In genomic region chr5:150641006-150641570, GRCh38 we compare ENCODE assay signal across 8 cellular contexts. TPM values are rescaled to one million over a fixed set of nuclear protein-coding genes. Genes with fewer than 3 reads are reported as not detected.
A peak's percentile ranks its signal among the peaks of the same experiment; 100 is the strongest.
DNase-seq lines count a peak whose midpoint lies in the region; ATAC-seq and TF ChIP-seq lines count a peak whose summit lies in the region.
"Had no signal": no experiment of that assay in that cellular context is flagged by ENCODE, and none has a peak within 500 bp of the region (broad histone marks: within the 10 kb centered on the region; RNA-seq: fewer than 3 reads in every experiment).

No MANE protein-coding gene starts in this region.

- POLR2A ChIA-PET in T-cell (lab: Charles Lee) = no interaction called here

- no peak for ATAC-seq in T-cell (replicated peaks in 1 of 4)
- ATAC-seq in stimulated activated effector memory CD8-positive, alpha-beta T cell treated with anti-CD3 and anti-CD28 coated beads, Interleukin-12 subunit alpha, Interleukin-12 subunit beta, amount 100 ng/mL, for 72 hours = no peak
- ATAC-seq: activated naive CD8-positive, alpha-beta T cell treated with anti-CD3 and anti-CD28 coated beads, Interleukin-2, amount 50 U/mL, for 24 hours had no signal

- H3K36me3 ChIP-seq in Peyer's patch (no peaks in the 10 kb centered on the region), esophagus squamous epithelium (no peaks in the 10 kb centered on the region), muscle layer of colon (ENCODE audit: insufficient read depth, low read length) (no peaks in the 10 kb centered on the region)

- H3K27ac ChIP-seq in Peyer's patch = peak overlapping the region; percentile 68 to 83 (median 79)
- peak overlapping the region; percentile 61 to 96 (median 85) for H3K27ac ChIP-seq in esophagus squamous epithelium
- peak overlapping the region; percentile 60 for H3K27ac ChIP-seq in muscle layer of colon (ENCODE audit: low read depth, low read length)

- intact Hi-C loops in esophagus squamous epithelium (cut with DNase I) = no loop called here

- peaks cover 10 to 13% of the 10 kb centered on the region in 2 donors for H3K27me3 Mint-ChIP-seq in T-cell

- no peak overlapping the region for H3K9ac ChIP-seq in muscle layer of colon (ENCODE audit: low read length)

- H3K27ac Mint-ChIP-seq in T-cell = no peak overlapping the region
- H3K27ac Mint-ChIP-seq in stimulated activated effector memory CD8-positive, alpha-beta T cell treated with anti-CD3 and anti-CD28 coated beads, Interleukin-12 subunit alpha, Interleukin-12 subunit beta, amount 100 ng/mL, for 72 hours = no peak overlapping the region
- H3K27ac Mint-ChIP-seq: activated naive CD8-positive, alpha-beta T cell treated with anti-CD3 and anti-CD28 coated beads, Interleukin-2, amount 50 U/mL, for 24 hours had no signal

- WGBS in esophagus squamous epithelium, 2 donors = 27 to 49% methylated on average over 7 to 8 of the region's 9 CpGs

- H3K27me3 ChIP-seq in Peyer's patch (no peaks in the 10 kb centered on the region), esophagus squamous epithelium (no peaks in the 10 kb centered on the region), muscle layer of colon (ENCODE audit: control insufficient read depth in 1 of 2, insufficient read depth in 2 of 2, low read length in 2 of 2) (no peaks in the 10 kb centered on the region)

- H3K4me3 Mint-ChIP-seq in T-cell = no peak overlapping the region
- no peak overlapping the region for H3K4me3 Mint-ChIP-seq in stimulated activated effector memory CD8-positive, alpha-beta T cell treated with anti-CD3 and anti-CD28 coated beads, Interleukin-12 subunit alpha, Interleukin-12 subunit beta, amount 100 ng/mL, for 72 hours
- H3K4me3 Mint-ChIP-seq: activated naive CD8-positive, alpha-beta T cell treated with anti-CD3 and anti-CD28 coated beads, Interleukin-2, amount 50 U/mL, for 24 hours had no signal

- TF ChIP-seq CTCF in Peyer's patch (IDR thresholded peaks at IDR 0.05) = no peak
- no peak for TF ChIP-seq CTCF in esophagus squamous epithelium (IDR thresholded peaks at IDR 0.05)

- no peak for TF ChIP-seq POLR2A in Peyer's patch (IDR thresholded peaks at IDR 0.05)
- no peak for TF ChIP-seq POLR2A in esophagus squamous epithelium (IDR thresholded peaks at IDR 0.05)

- DNase-seq in Peyer's patch = no peak
- DNase-seq in esophagus squamous epithelium (lab: John Stamatoyannopoulos, UW) = no peak
- DNase-seq in stimulated activated CD4-positive, alpha-beta T cell treated with anti-CD3 and anti-CD28 coated beads, Interleukin-4, amount 100 ng/mL, for 4 hours = no peak
- no peak for DNase-seq in T-cell
- no peak for DNase-seq in activated CD8-positive, alpha-beta memory T cell treated with anti-CD3 and anti-CD28 coated beads, Interleukin-2, amount 50 U/mL, for 4 hours
- no peak for DNase-seq in stimulated activated effector memory CD8-positive, alpha-beta T cell treated with anti-CD3 and anti-CD28 coated beads, Interleukin-12 subunit alpha, Interleukin-12 subunit beta, amount 100 ng/mL, for 72 hours (ENCODE audit: low spot score in 2 of 2)
- DNase-seq: activated naive CD8-positive, alpha-beta T cell treated with anti-CD3 and anti-CD28 coated beads, Interleukin-2, amount 50 U/mL, for 24 hours had no signal

- H3K9me3 ChIP-seq in Peyer's patch (no peaks in the 10 kb centered on the region), esophagus squamous epithelium (no peaks in the 10 kb centered on the region), muscle layer of colon (ENCODE audit: low read length) (no peaks in the 10 kb centered on the region)

- peaks cover 0 to 58% (median 0%) of the 10 kb centered on the region in 4 donors for H3K4me1 ChIP-seq in Peyer's patch
- peaks cover 49 to 100% (median 94%) of the 10 kb centered on the region in 3 donors for H3K4me1 ChIP-seq in esophagus squamous epithelium
- peaks cover 78% of the 10 kb centered on the region for H3K4me1 ChIP-seq in muscle layer of colon (ENCODE audit: insufficient read depth, low read length)

- CTCF ChIA-PET in T-cell (lab: Charles Lee) = no interaction called here

- no peaks in the 10 kb centered on the region for H3K4me1 Mint-ChIP-seq in T-cell
- H3K4me1 Mint-ChIP-seq in stimulated activated effector memory CD8-positive, alpha-beta T cell treated with anti-CD3 and anti-CD28 coated beads, Interleukin-12 subunit alpha, Interleukin-12 subunit beta, amount 100 ng/mL, for 72 hours = no peaks in the 10 kb centered on the region
- H3K4me1 Mint-ChIP-seq: activated naive CD8-positive, alpha-beta T cell treated with anti-CD3 and anti-CD28 coated beads, Interleukin-2, amount 50 U/mL, for 24 hours had no signal

- H3K4me3 ChIP-seq in Peyer's patch = peak overlapping the region in 1 of 4 donors; percentile 27
- peak overlapping the region in 2 of 4 donors; percentile 5 to 45 for H3K4me3 ChIP-seq in esophagus squamous epithelium
- peak overlapping the region in 1 of 2 donors; percentile 24 for H3K4me3 ChIP-seq in muscle layer of colon (ENCODE audit: low read depth in 1 of 2, low read length in 2 of 2)

- no peaks in the 10 kb centered on the region for H3K36me3 Mint-ChIP-seq in T-cell
- H3K36me3 Mint-ChIP-seq in stimulated activated effector memory CD8-positive, alpha-beta T cell treated with anti-CD3 and anti-CD28 coated beads, Interleukin-12 subunit alpha, Interleukin-12 subunit beta, amount 100 ng/mL, for 72 hours = no peaks in the 10 kb centered on the region

- no peaks in the 10 kb centered on the region for H3K9me3 Mint-ChIP-seq in T-cell
- H3K9me3 Mint-ChIP-seq in stimulated activated effector memory CD8-positive, alpha-beta T cell treated with anti-CD3 and anti-CD28 coated beads, Interleukin-12 subunit alpha, Interleukin-12 subunit beta, amount 100 ng/mL, for 72 hours = no peaks in the 10 kb centered on the region
- H3K9me3 Mint-ChIP-seq: activated naive CD8-positive, alpha-beta T cell treated with anti-CD3 and anti-CD28 coated beads, Interleukin-2, amount 50 U/mL, for 24 hours had no signal

RNA-seq across cellular contexts. Expression of gene SYNPO, which starts 0.6 kb away (rescaled TPM):
- total RNA-seq in Peyer's patch (10 to 100 TPM; 28.1 to 93.3 (median 75.8) TPM), esophagus squamous epithelium (1 to 10 TPM; 2.5 to 8.8 (median 5.6) TPM), T-cell (1 to 10 TPM in 3 of 5 donors, under 1 TPM in 2; 0.09 to 1.9 (median 1.0) TPM)

RNA-seq across cellular contexts. Expression of gene MYOZ3, which starts 20.0 kb away (rescaled TPM):
- total RNA-seq in Peyer's patch (under 1 TPM in 1 of 4 donors, not detected in 3; 0.54 TPM), esophagus squamous epithelium (under 1 TPM in 1 of 4 donors, not detected in 3; under 0.01 TPM), T-cell (not detected)

RNA-seq across cellular contexts. Expression of gene RBM22, which starts 59.8 kb away (rescaled TPM):
- total RNA-seq in Peyer's patch = 10 to 100 TPM; 35.1 to 53.6 (median 44.0) TPM
- total RNA-seq in esophagus squamous epithelium = 10 to 100 TPM; 22.8 to 38.4 (median 28.8) TPM
- 10 to 100 TPM; 73.3 to 98.8 (median 82.3) TPM for total RNA-seq in T-cell
